ENCODE assay signal across 1 cellular context in the genomic region with DNA sequence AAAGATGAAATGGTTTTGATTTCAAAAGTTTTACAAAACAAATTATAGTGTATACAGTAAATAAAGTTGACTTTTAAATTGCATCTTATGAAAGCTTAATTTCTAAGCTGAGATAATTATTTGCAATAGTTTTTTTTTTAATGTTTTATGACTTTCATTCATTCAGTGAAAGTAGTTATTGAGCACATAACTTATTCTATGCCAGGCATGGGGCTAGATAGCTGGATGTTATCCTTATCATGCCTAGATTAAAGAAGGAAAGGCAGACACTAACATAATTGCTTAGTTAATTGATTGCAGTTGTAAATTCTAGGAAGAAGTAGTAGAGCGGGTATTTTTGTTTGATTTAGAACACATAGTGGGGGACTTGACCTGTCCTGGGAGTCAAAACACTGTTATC.
TF ChIP-seq lines count a peak whose summit lies in the region.

No MANE protein-coding gene starts in this region.

TF ChIP-seq in A549, 52 proteins besides CTCF, POLR2A, EP300 and RAD21 (continued from another document):
- no peak for TF ChIP-seq USF2 (IDR thresholded peaks at IDR 0.05)
- TF ChIP-seq KDM1A (IDR thresholded peaks at IDR 0.05; ENCODE audit: low read depth), result no peak
- TF ChIP-seq GATA3 (IDR thresholded peaks at IDR 0.05; ENCODE audit: borderline replicate concordance), result no peak
- TF ChIP-seq E2F6 (IDR thresholded peaks at IDR 0.05; ENCODE audit: borderline replicate concordance, low read depth), result no peak
- no peak for TF ChIP-seq RCOR1 (IDR thresholded peaks at IDR 0.05; ENCODE audit: low read depth, low read length)
- TF ChIP-seq ZNF302 (CRISPR knock-in tag; IDR thresholded peaks at IDR 0.05), result no peak
- no peak for TF ChIP-seq MYC (IDR thresholded peaks at IDR 0.05; ENCODE audit: borderline replicate concordance, low read length)
